Comparison of ENCODE assay signal across 18 cellular contexts in genomic region chr7:18846765-18847215, GRCh38.
DNase-seq lines count a peak whose midpoint lies in the region; TF ChIP-seq lines count a peak whose summit lies in the region.
"Had no signal": no experiment of that assay in that cellular context is flagged by ENCODE, and none has a peak within 500 bp of the region (broad histone marks: within the 10 kb centered on the region; RNA-seq: fewer than 3 reads in every experiment).

No MANE protein-coding gene starts in this region.

- no peaks in the 10 kb centered on the region for H3K36me3 Mint-ChIP-seq in activated CD4-positive, alpha-beta memory T cell treated with anti-CD3 and anti-CD28 coated beads for 36 hours
- H3K36me3 Mint-ChIP-seq: activated naive CD8-positive, alpha-beta T cell; CD14-positive monocyte; T-cell had no signal

- no peaks in the 10 kb centered on the region for H3K27me3 ChIP-seq in suprapubic skin

- POLR2A ChIA-PET in activated CD4-positive, alpha-beta memory T cell treated with anti-CD3 and anti-CD28 coated beads for 36 hours (lab: Charles Lee): no interaction called here

- H3K4me3 ChIP-seq in fibroblast of the aortic adventitia (ENCODE audit: low read depth, low read length): no peak overlapping the region
- H3K4me3 ChIP-seq in suprapubic skin: no peak overlapping the region
- H3K4me3 ChIP-seq: HAP-1, lung had no signal

- peaks cover 5% of the 10 kb centered on the region for H3K9me3 Mint-ChIP-seq in activated CD4-positive, alpha-beta memory T cell treated with anti-CD3 and anti-CD28 coated beads for 36 hours

- no peaks in the 10 kb centered on the region for H3K36me3 ChIP-seq in suprapubic skin
- H3K36me3 ChIP-seq: HAP-1 had no signal

- intact Hi-C loops in activated CD4-positive, alpha-beta memory T cell treated with anti-CD3 and anti-CD28 coated beads for 36 hours (cut with micrococcal nuclease): no loop called here

- H3K27ac Mint-ChIP-seq in activated CD4-positive, alpha-beta memory T cell treated with anti-CD3 and anti-CD28 coated beads for 36 hours: no peak overlapping the region
- H3K27ac Mint-ChIP-seq: activated CD4-positive, alpha-beta T cell treated with anti-CD3 and anti-CD28 coated beads for 36 hours; activated naive CD8-positive, alpha-beta T cell; CD14-positive monocyte; T-cell had no signal

- H3K9me3 ChIP-seq in suprapubic skin: no peaks in the 10 kb centered on the region
- H3K9me3 ChIP-seq: HAP-1 had no signal

- no peak for TF ChIP-seq POLR2A in suprapubic skin (IDR thresholded peaks at IDR 0.05)

- 36% methylated on average over 4 of the region's 4 CpGs for WGBS in suprapubic skin

- no peaks in the 10 kb centered on the region for H3K27me3 Mint-ChIP-seq in activated CD4-positive, alpha-beta memory T cell treated with anti-CD3 and anti-CD28 coated beads for 36 hours
- H3K27me3 Mint-ChIP-seq: activated CD4-positive, alpha-beta T cell treated with anti-CD3 and anti-CD28 coated beads for 36 hours; activated naive CD8-positive, alpha-beta T cell; T-cell had no signal

- TF ChIP-seq EP300 in suprapubic skin (IDR thresholded peaks at IDR 0.05): no peak

- H3K4me1 Mint-ChIP-seq in activated CD4-positive, alpha-beta memory T cell treated with anti-CD3 and anti-CD28 coated beads for 36 hours (ENCODE audit: low read depth): no peaks in the 10 kb centered on the region
- H3K4me1 Mint-ChIP-seq: activated CD4-positive, alpha-beta T cell treated with anti-CD3 and anti-CD28 coated beads for 36 hours; CD14-positive monocyte; T-cell had no signal

- CTCF ChIA-PET in activated CD4-positive, alpha-beta memory T cell treated with anti-CD3 and anti-CD28 coated beads for 36 hours (lab: Charles Lee): interaction anchor here (1.4 kb wide), 1 partner anchor 205 kb away, joined by 4 read pairs; no protein-coding TSS in a partner anchor

- no peak overlapping the region for H3K4me3 Mint-ChIP-seq in activated CD4-positive, alpha-beta memory T cell treated with anti-CD3 and anti-CD28 coated beads for 36 hours
- H3K4me3 Mint-ChIP-seq: activated CD4-positive, alpha-beta T cell treated with anti-CD3 and anti-CD28 coated beads for 36 hours; activated naive CD8-positive, alpha-beta T cell; CD14-positive monocyte; T-cell had no signal

- peak overlapping the region; percentile 45 for H3K27ac ChIP-seq in suprapubic skin

- no peak for TF ChIP-seq CTCF in fibroblast of the aortic adventitia (IDR thresholded peaks at IDR 0.05; ENCODE audit: insufficient read depth, low read length)
- no peak for TF ChIP-seq CTCF in suprapubic skin (IDR thresholded peaks at IDR 0.05)

- H3K4me1 ChIP-seq in suprapubic skin: no peaks in the 10 kb centered on the region
- H3K4me1 ChIP-seq: HAP-1 had no signal

- DNase-seq in GM04503 (ENCODE audit: low read depth) (peak; percentile 51), NCI-H69 (lab: John Stamatoyannopoulos, UW) (peak; percentile 89), fibroblast of the aortic adventitia (ENCODE audit: low read depth) (peak; percentile 81), suprapubic skin (ENCODE audit: low spot score in 2 of 2) (no peak), pons (ENCODE audit: low spot score) (no peak), NCI-H2227 (lab: John Stamatoyannopoulos, UW; ENCODE audit: unreplicated experiment) (no peak), anterior cingulate cortex (lab: John Stamatoyannopoulos, UW) (no peak)
- no peak for DNase-seq in activated CD4-positive, alpha-beta memory T cell treated with anti-CD3 and anti-CD28 coated beads for 36 hours
- DNase-seq: activated CD4-positive, alpha-beta T cell treated with anti-CD3 and anti-CD28 coated beads for 36 hours; NCI-H1417 treated with DMSO at 0.1 percent for 48 hours; NCI-H2171 treated with DMSO at 0.1 percent for 48 hours; right cardiac atrium; stimulated activated CD8-positive, alpha-beta memory T cell treated with anti-CD3 and anti-CD28 coated beads, Interleukin-4, amount 100 ng/mL, for 48 hours; T-cell had no signal

Comparison
In these comparisons a context has a peak if more than half of its experiments do, and no peak if none do; other contexts are left out.
1. DNase-seq: peak in GM04503 (single experiment), NCI-H69 (single experiment) and fibroblast of the aortic adventitia (single experiment); none in suprapubic skin (0 of 2), pons (single experiment), NCI-H2227 (single experiment), activated CD4-positive, alpha-beta memory T cell treated with anti-CD3 and anti-CD28 coated beads for 36 hours (single experiment) and anterior cingulate cortex (0 of 58).